10 cellular contexts compared by ENCODE assay signal in the genomic region with DNA sequence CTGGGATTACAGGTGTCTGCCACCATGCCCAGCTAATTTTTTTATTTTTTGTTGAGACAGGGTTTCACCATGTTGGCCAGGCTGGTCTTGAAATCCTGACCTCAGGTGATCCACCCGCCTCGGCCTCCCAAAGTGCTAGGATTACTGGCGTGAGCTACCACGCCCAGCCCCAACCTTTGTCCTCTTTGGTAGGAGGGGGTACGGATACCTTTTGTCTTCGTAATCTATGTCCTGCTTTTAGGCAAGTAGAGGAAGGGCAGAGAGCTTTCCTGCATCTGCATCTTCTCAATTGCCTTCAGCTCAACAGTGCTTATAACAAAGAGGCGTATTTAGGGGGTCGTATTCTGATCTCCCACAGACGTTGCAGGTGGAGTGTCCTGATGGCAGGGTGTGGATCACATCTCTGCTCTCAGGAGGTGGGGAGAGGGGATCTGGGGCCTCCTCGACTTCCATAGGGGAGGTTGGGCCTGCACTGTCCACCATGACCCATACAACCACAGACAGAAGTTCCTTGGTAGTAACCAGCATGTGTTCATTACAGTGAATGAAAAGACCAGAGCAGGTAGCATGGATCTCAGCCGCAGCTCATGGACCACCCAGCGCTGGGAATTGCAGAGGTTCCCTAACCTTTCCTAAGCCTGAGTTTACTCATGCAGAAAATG. TPM values are rescaled to one million over a fixed set of nuclear protein-coding genes. Genes with fewer than 3 reads are reported as not detected.
A peak's percentile ranks its signal among the peaks of the same experiment; 100 is the strongest.
DNase-seq lines count a peak whose midpoint lies in the region; ATAC-seq and TF ChIP-seq lines count a peak whose summit lies in the region.
"Had no signal": no experiment of that assay in that cellular context is flagged by ENCODE, and none has a peak within 500 bp of the region (broad histone marks: within the 10 kb centered on the region; RNA-seq: fewer than 3 reads in every experiment).

No MANE protein-coding gene starts in this region.

- H3K9ac ChIP-seq in mesendoderm (ENCODE audit: low read length), result no peak overlapping the region

- no peaks in the 10 kb centered on the region for H3K36me3 Mint-ChIP-seq in MCF 10A (ENCODE audit: insufficient read depth, unreplicated experiment)
- H3K36me3 Mint-ChIP-seq in activated CD4-positive, alpha-beta memory T cell treated with anti-CD3 and anti-CD28 coated beads, Interleukin-2, amount 10 ng/mL, durations not matched to agents 7 days and 5 days (ENCODE audit: low read depth), result no peaks in the 10 kb centered on the region

- peak overlapping the region; percentile 82 for H3K27ac Mint-ChIP-seq in MCF 10A (ENCODE audit: low read depth, unreplicated experiment)
- H3K27ac Mint-ChIP-seq in activated CD4-positive, alpha-beta memory T cell treated with anti-CD3 and anti-CD28 coated beads, Interleukin-2, amount 10 ng/mL, durations not matched to agents 7 days and 5 days, result peak overlapping the region; percentile 89

- no peak for TF ChIP-seq POLR2A in breast epithelium (IDR thresholded peaks at IDR 0.05)
- TF ChIP-seq POLR2A in uterus (IDR thresholded peaks at IDR 0.05), result no peak

- H3K4ac ChIP-seq in mesendoderm (ENCODE audit: low read depth, low read length), result peak overlapping the region; percentile 47

- POLR2A ChIA-PET in MCF 10A (lab: Yijun Ruan, JAX), result interaction anchor here (0.6 to 4.1 kb wide), 10 partner anchors 13 to 665 kb away, joined by 3 to 54 read pairs (median 11); a partner anchor contains a TSS
- POLR2A ChIA-PET in activated CD4-positive, alpha-beta memory T cell treated with anti-CD3 and anti-CD28 coated beads, Interleukin-2, amount 10 ng/mL, durations not matched to agents 7 days and 5 days (lab: Charles Lee), result interaction anchor here (0.7 to 4.2 kb wide), 9 partner anchors 13 to 914 kb away, joined by 3 to 44 read pairs (median 4); a partner anchor contains a TSS

- CTCF ChIA-PET in MCF 10A (lab: Yijun Ruan, JAX), result interaction anchor here (0.6 to 6.7 kb wide), 13 partner anchors 8 to 192 kb away, joined by 3 to 60 read pairs (median 4); a partner anchor contains a TSS
- CTCF ChIA-PET in activated CD4-positive, alpha-beta memory T cell treated with anti-CD3 and anti-CD28 coated beads, Interleukin-2, amount 10 ng/mL, durations not matched to agents 7 days and 5 days (lab: Charles Lee), result interaction anchor here (1.0 to 6.1 kb wide), 9 partner anchors 14 to 164 kb away, joined by 3 to 56 read pairs (median 5); a partner anchor contains a TSS

- no peak overlapping the region for H3K4me3 ChIP-seq in breast epithelium
- no peak overlapping the region for H3K4me3 ChIP-seq in mesendoderm (ENCODE audit: low read length)
- no peak overlapping the region for H3K4me3 ChIP-seq in uterus

- DNase-seq in MCF 10A (ENCODE audit: unreplicated experiment) (no peak), breast epithelium (ENCODE audit: low spot score in 2 of 2) (no peak), mesendoderm (no peak), uterus (no peak)
- DNase-seq in activated CD4-positive, alpha-beta memory T cell treated with anti-CD3 and anti-CD28 coated beads, Interleukin-2, amount 10 ng/mL, durations not matched to agents 7 days and 5 days, result no peak
- DNase-seq: left ventricle myocardium superior had no signal

- H3K36me3 ChIP-seq in breast epithelium (no peaks in the 10 kb centered on the region), mesendoderm (ENCODE audit: control insufficient read depth, insufficient read depth, low read length) (no peaks in the 10 kb centered on the region), uterus (no peaks in the 10 kb centered on the region)

- no peaks in the 10 kb centered on the region for H3K9me3 ChIP-seq in breast epithelium
- no peaks in the 10 kb centered on the region for H3K9me3 ChIP-seq in uterus

- H3K4me2 ChIP-seq in mesendoderm (ENCODE audit: low read length), result no peak overlapping the region

- H3K18ac ChIP-seq in mesendoderm (ENCODE audit: low read length), result peak overlapping the region; percentile 5

- H2BK15ac ChIP-seq in mesendoderm (replicated peaks; ENCODE audit: low read depth), result no peak overlapping the region

- peak overlapping the region in 1 of 2 donors; percentile 34 for H3K27ac ChIP-seq in breast epithelium
- H3K27ac ChIP-seq in mesendoderm (ENCODE audit: low read depth, low read length), result no peak overlapping the region
- H3K27ac ChIP-seq in uterus, result peak overlapping the region; percentile 40 to 73
- H3K27ac ChIP-seq: foreskin keratinocyte had no signal

- H3K79me2 ChIP-seq in mesendoderm (ENCODE audit: control insufficient read depth, insufficient read depth, low read length), result no peaks in the 10 kb centered on the region

- WGBS in mesendoderm (ENCODE audit: extremely low coverage, insufficient coverage, low lambda C conversion rate), result no CpG with 5 or more reads among the region's 12 CpGs

- no peaks in the 10 kb centered on the region for H3K27me3 Mint-ChIP-seq in MCF 10A (ENCODE audit: insufficient read depth, unreplicated experiment)
- H3K27me3 Mint-ChIP-seq in activated CD4-positive, alpha-beta memory T cell treated with anti-CD3 and anti-CD28 coated beads, Interleukin-2, amount 10 ng/mL, durations not matched to agents 7 days and 5 days, result no peaks in the 10 kb centered on the region

- H3K27me3 ChIP-seq in breast epithelium (no peaks in the 10 kb centered on the region), mesendoderm (ENCODE audit: insufficient read depth, low read length, poor library complexity) (no peaks in the 10 kb centered on the region), uterus (no peaks in the 10 kb centered on the region)

- H2AK5ac ChIP-seq in mesendoderm (ENCODE audit: low read length), result peak overlapping the region; percentile 79

- H3K4me3 Mint-ChIP-seq in MCF 10A (ENCODE audit: unreplicated experiment), result peak overlapping the region; percentile 30
- H3K4me3 Mint-ChIP-seq in activated CD4-positive, alpha-beta memory T cell treated with anti-CD3 and anti-CD28 coated beads, Interleukin-2, amount 10 ng/mL, durations not matched to agents 7 days and 5 days, result no peak overlapping the region

- TF ChIP-seq CTCF in MCF 10A (IDR thresholded peaks at IDR 0.05; ENCODE audit: unreplicated experiment) (no peak), breast epithelium (IDR thresholded peaks at IDR 0.05) (no peak), uterus (IDR thresholded peaks at IDR 0.05) (no peak)

- no peaks in the 10 kb centered on the region for H3K79me1 ChIP-seq in mesendoderm (ENCODE audit: low read length)

- no peaks in the 10 kb centered on the region for H3K9me3 Mint-ChIP-seq in MCF 10A (ENCODE audit: unreplicated experiment)
- no peaks in the 10 kb centered on the region for H3K9me3 Mint-ChIP-seq in activated CD4-positive, alpha-beta memory T cell treated with anti-CD3 and anti-CD28 coated beads, Interleukin-2, amount 10 ng/mL, durations not matched to agents 7 days and 5 days

- H3K23ac ChIP-seq in mesendoderm (ENCODE audit: low read length), result no peak overlapping the region

- H3K4me1 ChIP-seq in breast epithelium (no peaks in the 10 kb centered on the region), mesendoderm (ENCODE audit: control insufficient read depth, low read depth, low read length) (peaks cover 21% of the 10 kb centered on the region), uterus (no peaks in the 10 kb centered on the region)

- no peak overlapping the region for H2BK120ac ChIP-seq in mesendoderm (ENCODE audit: low read depth, low read length)

- BruUV-seq in MCF 10A (replicated peaks; lab: Mats Ljungman, UMichigan), result no TSS peak

- H3K56ac ChIP-seq in mesendoderm (ENCODE audit: low read length), result peak overlapping the region; percentile 45

- ATAC-seq in HG03175 (IDR thresholded peaks at IDR 0.05; ENCODE audit: unreplicated experiment) (no peak), HG02623 (IDR thresholded peaks at IDR 0.05; ENCODE audit: unreplicated experiment) (no peak), GM21723 (IDR thresholded peaks at IDR 0.05; ENCODE audit: unreplicated experiment) (no peak)

- peak overlapping the region; percentile 59 for H2BK5ac ChIP-seq in mesendoderm (ENCODE audit: low read length)

- peaks cover 13% of the 10 kb centered on the region for H3K4me1 Mint-ChIP-seq in MCF 10A (ENCODE audit: insufficient read depth, unreplicated experiment)
- H3K4me1 Mint-ChIP-seq in activated CD4-positive, alpha-beta memory T cell treated with anti-CD3 and anti-CD28 coated beads, Interleukin-2, amount 10 ng/mL, durations not matched to agents 7 days and 5 days, result peaks cover 63% of the 10 kb centered on the region

- no peak overlapping the region for H4K5ac ChIP-seq in mesendoderm (ENCODE audit: low read length)

- intact Hi-C loops in MCF 10A (cut with micrococcal nuclease), result loop anchor here (2.0 kb wide), 1 partner anchor 16 kb away; no protein-coding TSS in a partner anchor
- intact Hi-C loops in breast epithelium (cut with DNase I; ENCODE audit: low total_unique reads), result no loop called here
- intact Hi-C loops in uterus (cut with DNase I; ENCODE audit: low total_unique reads), result no loop called here

- H4K8ac ChIP-seq in mesendoderm (ENCODE audit: low read depth, low read length), result no peak overlapping the region

RNA-seq across cellular contexts. Expression of a gene that starts 21.4 kb away (rescaled TPM):
- total RNA-seq in MCF 10A (2022) (9.9 and 10.6 TPM in 2 replicates), breast epithelium (10 to 100 TPM; 15.4 to 30.7 (median 16.3) TPM), uterus (10 to 100 TPM; 21.0 to 27.4 (median 24.3) TPM)
- total RNA-seq in activated CD4-positive, alpha-beta memory T cell treated with anti-CD3 and anti-CD28 coated beads, Interleukin-2, amount 10 ng/mL, durations not matched to agents 7 days and 5 days, result 10 to 100 TPM in 1 of 2 experiments, 1 to 10 TPM in 1; 9.4 to 12.4 TPM
- polyA plus RNA-seq in mesendoderm (2013, experiment 1 of 2), result 44.2 TPM
- polyA plus RNA-seq in mesendoderm (2013, experiment 2 of 2), result 42.6 TPM

RNA-seq across cellular contexts. Expression of a gene that starts 36.9 kb away (rescaled TPM):
- total RNA-seq in MCF 10A (2022) (52.2 and 62.2 TPM in 2 replicates), breast epithelium (10 to 100 TPM; 56.0 to 68.2 (median 57.1) TPM), uterus (100 to 1,000 TPM in 1 of 4 donors, 10 to 100 TPM in 3; 40.9 to 100 (median 49.7) TPM)
- total RNA-seq in activated CD4-positive, alpha-beta memory T cell treated with anti-CD3 and anti-CD28 coated beads, Interleukin-2, amount 10 ng/mL, durations not matched to agents 7 days and 5 days, result 10 to 100 TPM; 55.5 to 58.9 TPM
- polyA plus RNA-seq in mesendoderm (2013, experiment 1 of 2), result 316 TPM
- polyA plus RNA-seq in mesendoderm (2013, experiment 2 of 2), result 310 TPM
